Comparison of ENCODE assay signal across 9 cellular contexts in genomic region chr12:3199551-3200031, GRCh38.
A peak's percentile ranks its signal among the peaks of the same experiment; 100 is the strongest.
DNase-seq lines count a peak whose midpoint lies in the region; ATAC-seq, FAIRE-seq and TF ChIP-seq lines count a peak whose summit lies in the region.
"Had no signal": no experiment of that assay in that cellular context is flagged by ENCODE, and none has a peak within 500 bp of the region (broad histone marks: within the 10 kb centered on the region; RNA-seq: fewer than 3 reads in every experiment).

No MANE protein-coding gene starts in this region.

- TF ChIP-seq POLR2A in GM12878 (IDR thresholded peaks at IDR 0.05; ENCODE audit: low read depth, low read length): no peak
- TF ChIP-seq POLR2A in suprapubic skin (IDR thresholded peaks at IDR 0.05): no peak

- SMC1A ChIA-PET in GM12878 (lab: Charles Lee; ENCODE audit: uncharacterized antibody, unreplicated experiment): no interaction called here

- WGBS in GM12878 (ENCODE audit: insufficient coverage, insufficient replicate concordance, low lambda C conversion rate, missing lambda C conversion rate): 9% methylated on average over 43 of the region's 45 CpGs
- WGBS in suprapubic skin: 3% methylated on average over 12 of the region's 45 CpGs

- no peak for TF ChIP-seq RAD21 in GM12878 (IDR thresholded peaks at IDR 0.05; ENCODE audit: insufficient read depth, low read depth, low read length)

- no peaks in the 10 kb centered on the region for H3K9me3 Mint-ChIP-seq in CD4-positive, alpha-beta memory T cell
- no peaks in the 10 kb centered on the region for H3K9me3 Mint-ChIP-seq in effector memory CD8-positive, alpha-beta T cell

- RAD21 ChIA-PET in GM12878 (lab: Charles Lee; ENCODE audit: unreplicated experiment): no interaction called here

- in situ Hi-C loops in GM12878 (cut with MboI): no loop called here

- POLR2A ChIA-PET in GM12878 (lab: Charles Lee): no interaction called here
- POLR2A ChIA-PET in CD4-positive, alpha-beta memory T cell (lab: Charles Lee; ENCODE audit: partially characterized antibody): no interaction called here

- no peak overlapping the region for H3K9ac ChIP-seq in GM12878 (ENCODE audit: control insufficient read depth, insufficient read depth, low read length)

- H3K79me2 ChIP-seq in GM12878 (ENCODE audit: control insufficient read depth, insufficient read depth, low read length): no peaks in the 10 kb centered on the region

- ATAC-seq in GM12878: no peak
- ATAC-seq in effector memory CD8-positive, alpha-beta T cell (replicated peaks): no peak

- peaks cover 4 to 19% (median 5%) of the 10 kb centered on the region in 4 donors for H3K4me1 Mint-ChIP-seq in CD4-positive, alpha-beta memory T cell
- peaks cover 4 to 6% of the 10 kb centered on the region in 2 donors for H3K4me1 Mint-ChIP-seq in effector memory CD8-positive, alpha-beta T cell (ENCODE audit: low read depth in 2 of 2)

- H3K4me3 ChIP-seq in GM12878 (no peak overlapping the region), suprapubic skin (peak overlapping the region; percentile 59)
- H3K4me3 ChIP-seq in CD4-positive, alpha-beta memory T cell (ENCODE audit: low read length in 2 of 2): no peak overlapping the region

- H3K4me3 Mint-ChIP-seq in CD4-positive, alpha-beta memory T cell: peak overlapping the region in 3 of 8 donors; percentile 54 to 68 (median 54)
- peak overlapping the region in 1 of 2 donors; percentile 21 for H3K4me3 Mint-ChIP-seq in effector memory CD8-positive, alpha-beta T cell

- no peak overlapping the region for H2AFZ ChIP-seq in GM12878 (ENCODE audit: control insufficient read depth, low read depth, low read length)

- no peaks in the 10 kb centered on the region for H3K9me3 ChIP-seq in GM12878 (replicated peaks; ENCODE audit: control insufficient read depth, insufficient read depth, low read length)
- H3K9me3 ChIP-seq in suprapubic skin: no peaks in the 10 kb centered on the region
- no peaks in the 10 kb centered on the region for H3K9me3 ChIP-seq in CD4-positive, alpha-beta memory T cell (ENCODE audit: control insufficient read depth in 1 of 2, low read length in 2 of 2)

- H3K27ac ChIP-seq in GM12878 (ENCODE audit: control insufficient read depth, insufficient read depth) (no peak overlapping the region), suprapubic skin (no peak overlapping the region)
- no peak overlapping the region for H3K27ac ChIP-seq in CD4-positive, alpha-beta memory T cell (ENCODE audit: low read depth, low read length)

- no peaks in the 10 kb centered on the region for H4K20me1 ChIP-seq in GM12878 (ENCODE audit: control insufficient read depth, insufficient read depth)

- intact Hi-C loops in GM12878 (cut with micrococcal nuclease; ENCODE audit: unreplicated experiment): no loop called here
- intact Hi-C loops in CD4-positive, alpha-beta memory T cell (cut with micrococcal nuclease): no loop called here

- no TSS peak for BruUV-seq in GM12878 (replicated peaks; lab: Mats Ljungman, UMichigan)

- peaks cover 11 to 17% of the 10 kb centered on the region in 2 experiments for H3K27me3 ChIP-seq in GM12878 (replicated peaks in 1 of 2; ENCODE audit: control insufficient read depth in 2 of 2, insufficient read depth in 2 of 2, low read length in 1 of 2)
- H3K27me3 ChIP-seq in suprapubic skin: peaks cover 8% of the 10 kb centered on the region
- H3K27me3 ChIP-seq in CD4-positive, alpha-beta memory T cell (ENCODE audit: insufficient read depth, low read length): peaks cover 8% of the 10 kb centered on the region

- H3K36me3 ChIP-seq in GM12878 (ENCODE audit: control insufficient read depth in 2 of 2, insufficient read depth in 2 of 2, low read length in 1 of 2) (no peaks in the 10 kb centered on the region), suprapubic skin (no peaks in the 10 kb centered on the region)
- no peaks in the 10 kb centered on the region for H3K36me3 ChIP-seq in CD4-positive, alpha-beta memory T cell (ENCODE audit: insufficient read depth, low read length)

- peaks cover 36 to 43% of the 10 kb centered on the region in 2 donors for H3K27me3 Mint-ChIP-seq in CD4-positive, alpha-beta memory T cell
- peaks cover 44 to 84% of the 10 kb centered on the region in 2 donors for H3K27me3 Mint-ChIP-seq in effector memory CD8-positive, alpha-beta T cell

- H3K36me3 Mint-ChIP-seq in CD4-positive, alpha-beta memory T cell: no peaks in the 10 kb centered on the region
- H3K36me3 Mint-ChIP-seq in effector memory CD8-positive, alpha-beta T cell (ENCODE audit: insufficient read depth): peaks cover 3% of the 10 kb centered on the region

- H3K4me1 ChIP-seq in GM12878 (ENCODE audit: control insufficient read depth, insufficient read depth, low read length) (no peaks in the 10 kb centered on the region), suprapubic skin (peaks cover 47% of the 10 kb centered on the region)
- no peaks in the 10 kb centered on the region for H3K4me1 ChIP-seq in CD4-positive, alpha-beta memory T cell (ENCODE audit: insufficient read depth, low read length)

- TF ChIP-seq CTCF in GM12878 (IDR thresholded peaks at IDR 0.05 in 2 of 3, conservative IDR thresholded peaks at IDR 0.05 in 1 of 3; ENCODE audit: control insufficient read depth in 2 of 3, extremely low read depth in 1 of 3, insufficient read depth in 1 of 3, low read depth in 3 of 3, low read length in 3 of 3) (no peak), suprapubic skin (IDR thresholded peaks at IDR 0.05) (no peak)

- H3K27ac Mint-ChIP-seq in CD4-positive, alpha-beta memory T cell: no peak overlapping the region
- no peak overlapping the region for H3K27ac Mint-ChIP-seq in effector memory CD8-positive, alpha-beta T cell

- no peak overlapping the region for H3K4me2 ChIP-seq in GM12878 (ENCODE audit: control insufficient read depth, insufficient read depth)

- CTCF ChIA-PET in GM12878 (lab: Yijun Ruan, JAX): no interaction called here
- CTCF ChIA-PET in CD4-positive, alpha-beta memory T cell (lab: Charles Lee; ENCODE audit: partially characterized antibody): no interaction called here

- DNase-seq in DMS53 (lab: John Stamatoyannopoulos, UW): peak; percentile 77
- no peak for DNase-seq in DMS53 treated with DMSO at 0.1 percent for 48 hours (lab: John Stamatoyannopoulos, UW; ENCODE audit: unreplicated experiment)
- DNase-seq in GM12878 (ENCODE audit: low read depth, low spot score): no peak
- peak; percentile 85 for DNase-seq in islet precursor cell
- no peak for DNase-seq in suprapubic skin (ENCODE audit: low spot score in 2 of 2)
- no peak for DNase-seq in CD4-positive, alpha-beta memory T cell
- DNase-seq in effector memory CD8-positive, alpha-beta T cell: no peak
- no peak for DNase-seq in NCI-H446 (lab: John Stamatoyannopoulos, UW)

- no peak for FAIRE-seq in GM12878 (lab: Jason Lieb, UNC)
- FAIRE-seq: A204.1 had no signal

- TF ChIP-seq EP300 in GM12878 (IDR thresholded peaks at IDR 0.05; ENCODE audit: borderline replicate concordance in 1 of 2, control insufficient read depth in 1 of 2, low read depth in 2 of 2, low read length in 2 of 2) (no peak), suprapubic skin (IDR thresholded peaks at IDR 0.05) (no peak)

TF ChIP-seq in GM12878, 131 proteins besides CTCF, POLR2A, EP300 and RAD21:
- TF ChIP-seq SREBF1 (IDR thresholded peaks at IDR 0.05; ENCODE audit: low read length) (no peak), IKZF1 (conservative IDR thresholded peaks at IDR 0.05) (no peak), HDAC6 (IDR thresholded peaks at IDR 0.05; ENCODE audit: unreplicated experiment) (peak; percentile 50), HDAC2 (IDR thresholded peaks at IDR 0.05) (no peak)

Comparison
In these comparisons a context has a peak if more than half of its experiments do, and no peak if none do; other contexts are left out.
1. DNase-seq: peak in DMS53 (single experiment) and islet precursor cell (single experiment); none in DMS53 treated with DMSO at 0.1 percent for 48 hours (single experiment), GM12878 (single experiment), suprapubic skin (0 of 2), CD4-positive, alpha-beta memory T cell (0 of 5), effector memory CD8-positive, alpha-beta T cell (0 of 3) and NCI-H446 (0 of 2).